Comparison of ENCODE assay signal across 8 cellular contexts in genomic region chr6:39166189-39166917, GRCh38. TPM values are rescaled to one million over a fixed set of nuclear protein-coding genes. Genes with fewer than 3 reads are reported as not detected.
DNase-seq lines count a peak whose midpoint lies in the region; ATAC-seq and TF ChIP-seq lines count a peak whose summit lies in the region.

No MANE protein-coding gene starts in this region.

- peaks cover 11% of the 10 kb centered on the region for H3K4me1 Mint-ChIP-seq in T-helper 17 cell

- H3K4me3 Mint-ChIP-seq in T-helper 17 cell: peak overlapping the region; percentile 41

- H3K4me1 ChIP-seq in gastrocnemius medialis: no peaks in the 10 kb centered on the region

- H3K4me3 ChIP-seq in AG09309 (ENCODE audit: control insufficient read depth, low read depth, low read length) (no peak overlapping the region), gastrocnemius medialis (no peak overlapping the region)

- intact Hi-C loops in gastrocnemius medialis (cut with DNase I; ENCODE audit: low total_unique reads): loop anchor here (1.0 kb wide), 1 partner anchor 144 kb away; no protein-coding TSS in a partner anchor

- no peaks in the 10 kb centered on the region for H3K36me3 ChIP-seq in gastrocnemius medialis

- peaks cover 15% of the 10 kb centered on the region for H3K27me3 Mint-ChIP-seq in T-helper 17 cell

- TF ChIP-seq CTCF in AG09309 (IDR thresholded peaks at IDR 0.05; ENCODE audit: control insufficient read depth, insufficient read depth, low read depth, low read length, missing control alignments) (peak; percentile 89), GM20000 (IDR thresholded peaks at IDR 0.05; ENCODE audit: extremely low read depth, missing control alignments) (peak; percentile 98), gastrocnemius medialis (IDR thresholded peaks at IDR 0.05 in 4 of 5, conservative IDR thresholded peaks at IDR 0.05 in 1 of 5) (peak; percentile 56 to 81 (median 74))

- DNase-seq in AG09309 (ENCODE audit: low read depth) (no peak), GM20000 (ENCODE audit: low spot score) (peak; percentile 83), NCI-H1694 (lab: John Stamatoyannopoulos, UW) (peak; percentile 76), T-helper 17 cell (peak; percentile 55 to 75 (median 56)), anterior cingulate cortex (lab: John Stamatoyannopoulos, UW) (peak in 50 of 58 donors; percentile 6 to 80 (median 38)), hepatic stellate cell (ENCODE audit: low spot score) (peak; percentile 62), gastrocnemius medialis (peak; percentile 26 to 29)

- H3K27ac Mint-ChIP-seq in T-helper 17 cell: no peak overlapping the region

- in situ Hi-C loops in gastrocnemius medialis (cut with MboI; ENCODE audit: low sequenced_read_pairs in 4 of 4): loop anchor here (5.0 to 10.0 kb wide), 2 partner anchors 136 to 138 kb away; no protein-coding TSS in a partner anchor

- H3K9me3 ChIP-seq in T-helper 17 cell (ENCODE audit: control insufficient read depth, low read length, poor library complexity, severe bottlenecking) (no peaks in the 10 kb centered on the region), gastrocnemius medialis (no peaks in the 10 kb centered on the region)

- TF ChIP-seq POLR2A in gastrocnemius medialis (IDR thresholded peaks at IDR 0.05): no peak

- peaks cover 0 to 4% (median 0%) of the 10 kb centered on the region in 3 donors for H3K27me3 ChIP-seq in gastrocnemius medialis

- no peaks in the 10 kb centered on the region for H3K36me3 Mint-ChIP-seq in T-helper 17 cell (ENCODE audit: low read depth)

- peak; percentile 82 for ATAC-seq in T-helper 17 cell
- ATAC-seq in gastrocnemius medialis: peak in 1 of 2 donors; percentile 58
- no peak for ATAC-seq in HG03432 (IDR thresholded peaks at IDR 0.05; ENCODE audit: unreplicated experiment)

- H3K27ac ChIP-seq in gastrocnemius medialis: no peak overlapping the region

RNA-seq across cellular contexts. Expression of gene SAYSD1, which starts 51.4 kb away (rescaled TPM):
- total RNA-seq in T-helper 17 cell: 10 to 100 TPM; 12.1 to 16.0 TPM
- total RNA-seq in gastrocnemius medialis: 10 to 100 TPM in 2 of 4 donors, 1 to 10 TPM in 2; 6.4 to 12.9 (median 10.4) TPM
